In the genomic region with DNA sequence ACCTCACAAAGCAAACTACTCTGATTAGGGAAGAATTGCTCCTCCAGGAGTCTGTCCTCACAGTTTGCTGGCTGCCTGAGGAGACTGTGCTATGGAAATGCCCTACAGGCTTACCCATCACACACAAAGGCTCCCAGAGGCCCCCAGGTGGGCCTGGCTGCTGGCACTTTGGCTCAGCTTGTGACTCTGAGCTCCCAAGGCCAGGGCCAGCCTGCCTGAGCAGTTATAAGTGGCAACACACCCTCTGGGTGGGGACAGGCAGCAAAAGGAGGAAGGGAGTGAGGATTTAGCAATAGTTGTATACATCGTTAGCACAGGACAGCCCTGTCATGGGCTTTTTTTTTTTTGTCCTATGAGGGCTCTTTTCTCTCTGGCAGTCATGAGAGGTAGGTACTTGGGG, we compare ENCODE assay signal across 10 cellular contexts.
DNase-seq lines count a peak whose midpoint lies in the region; ATAC-seq lines count a peak whose summit lies in the region.
"Had no signal": no experiment of that assay in that cellular context is flagged by ENCODE, and none has a peak within 500 bp of the region (broad histone marks: within the 10 kb centered on the region; RNA-seq: fewer than 3 reads in every experiment).

No MANE protein-coding gene starts in this region.

- peak overlapping the region; percentile 78 for H2BK15ac ChIP-seq in mesenchymal stem cell (ENCODE audit: low read depth, poor library complexity, severe bottlenecking)

- peak overlapping the region; percentile 33 to 47 for H2BK12ac ChIP-seq in mesenchymal stem cell (ENCODE audit: low read length in 2 of 2)

- peak overlapping the region in 1 of 2 experiments; percentile 13 for H3K4ac ChIP-seq in mesenchymal stem cell (ENCODE audit: low read depth in 1 of 2, low read length in 2 of 2)

- no peak overlapping the region for H3K4me2 ChIP-seq in mesenchymal stem cell (ENCODE audit: low read length, poor library complexity, severe bottlenecking)

- H3K14ac ChIP-seq in mesenchymal stem cell (ENCODE audit: low read length in 2 of 2): no peak overlapping the region

- H3K4me3 ChIP-seq in mesenchymal stem cell (ENCODE audit: insufficient read depth in 1 of 2, low read depth in 1 of 2, low read length in 2 of 2): no peak overlapping the region

- H2AK5ac ChIP-seq in mesenchymal stem cell (ENCODE audit: low read length, severe bottlenecking): peak overlapping the region; percentile 84

- H2AFZ ChIP-seq in mesenchymal stem cell (ENCODE audit: low read depth, low read length): no peak overlapping the region

- WGBS in mesenchymal stem cell: 79% methylated on average over 1 of the region's 1 CpG

- DNase-seq in NCI-H526 (lab: John Stamatoyannopoulos, UW): peak; percentile 7 to 45
- DNase-seq in NCI-H526 treated with DMSO at 0.1 percent for 48 hours (lab: John Stamatoyannopoulos, UW): no peak
- DNase-seq in central memory CD8-positive, alpha-beta T cell (ENCODE audit: low spot score in 2 of 2): no peak
- no peak for DNase-seq in mesenchymal stem cell
- peak; percentile 51 for DNase-seq in ureter (ENCODE audit: low spot score)
- DNase-seq in NK-92 (lab: John Stamatoyannopoulos, UW; ENCODE audit: unreplicated experiment): no peak
- DNase-seq in activated effector memory CD4-positive, alpha-beta T cell treated with anti-CD3 and anti-CD28 coated beads, Interleukin-2, amount 50 U/mL, for 16 hours: no peak
- DNase-seq: activated T-cell treated with anti-CD3 and anti-CD28 coated beads, Interleukin-2, amount 50 U/mL, for 1 hour had no signal

- H3K18ac ChIP-seq in mesenchymal stem cell (ENCODE audit: low read depth in 1 of 2, low read length in 2 of 2): peak overlapping the region; percentile 3 to 78

- peak overlapping the region; percentile 88 for H4K91ac ChIP-seq in mesenchymal stem cell (ENCODE audit: low read length)

- H4K8ac ChIP-seq in mesenchymal stem cell (ENCODE audit: low read length): peak overlapping the region; percentile 27

- no peaks in the 10 kb centered on the region for H3K9me3 Mint-ChIP-seq in central memory CD8-positive, alpha-beta T cell

- no peak for ATAC-seq in central memory CD8-positive, alpha-beta T cell (replicated peaks; ENCODE audit: extremely low read depth, poor library complexity, severe bottlenecking)
- no peak for ATAC-seq in GM21825 (IDR thresholded peaks at IDR 0.05; ENCODE audit: unreplicated experiment)

- H3K9ac ChIP-seq in mesenchymal stem cell (ENCODE audit: low read length): no peak overlapping the region

- peak overlapping the region; percentile 22 for H2BK120ac ChIP-seq in mesenchymal stem cell (ENCODE audit: low read depth, low read length)

- peak overlapping the region; percentile 91 for H3K27ac ChIP-seq in mesenchymal stem cell (ENCODE audit: low read length, poor library complexity, severe bottlenecking)
- H3K27ac ChIP-seq: 22Rv1 had no signal

- H3K36me3 ChIP-seq in mesenchymal stem cell (ENCODE audit: control insufficient read depth in 1 of 2, insufficient read depth in 2 of 2, low read depth in 1 of 2, low read length in 2 of 2): peaks cover 7 to 12% of the 10 kb centered on the region in 2 experiments

- H3K23ac ChIP-seq in mesenchymal stem cell (ENCODE audit: low read length in 2 of 2): no peak overlapping the region

- H3K4me1 Mint-ChIP-seq in central memory CD8-positive, alpha-beta T cell: no peaks in the 10 kb centered on the region

- H3K27me3 ChIP-seq in mesenchymal stem cell (ENCODE audit: control insufficient read depth in 1 of 2, insufficient read depth in 1 of 2, low read length in 2 of 2): no peaks in the 10 kb centered on the region

- no peaks in the 10 kb centered on the region for H3K9me3 ChIP-seq in mesenchymal stem cell (ENCODE audit: control insufficient read depth, low read length)

- peaks cover 37% of the 10 kb centered on the region for H3K4me1 ChIP-seq in mesenchymal stem cell (ENCODE audit: control insufficient read depth, insufficient read depth, low read depth, low read length)

- no peak overlapping the region for H3K4me3 Mint-ChIP-seq in central memory CD8-positive, alpha-beta T cell

- H3K36me3 Mint-ChIP-seq in central memory CD8-positive, alpha-beta T cell (ENCODE audit: insufficient read depth): no peaks in the 10 kb centered on the region

- no peak overlapping the region for H2BK5ac ChIP-seq in mesenchymal stem cell (ENCODE audit: low read depth, low read length, poor library complexity, severe bottlenecking)

- H3K27ac Mint-ChIP-seq in central memory CD8-positive, alpha-beta T cell (ENCODE audit: low read depth): peak overlapping the region; percentile 51

- peaks cover 57% of the 10 kb centered on the region for H3K27me3 Mint-ChIP-seq in central memory CD8-positive, alpha-beta T cell

- peaks cover 38% of the 10 kb centered on the region for H3K79me1 ChIP-seq in mesenchymal stem cell (replicated peaks; ENCODE audit: low read length, poor library complexity, severe bottlenecking)

Comparison
In these comparisons a context has a peak if more than half of its experiments do, and no peak if none do; other contexts are left out.
1. DNase-seq: peak in NCI-H526 (2 of 2) and ureter (single experiment); none in NCI-H526 treated with DMSO at 0.1 percent for 48 hours (single experiment), central memory CD8-positive, alpha-beta T cell (0 of 2), mesenchymal stem cell (single experiment), NK-92 (single experiment) and activated effector memory CD4-positive, alpha-beta T cell treated with anti-CD3 and anti-CD28 coated beads, Interleukin-2, amount 50 U/mL, for 16 hours (single experiment).